In genomic region chr19:6297202-6297601, GRCh38 we compare ENCODE assay signal across 26 cellular contexts. TPM values are rescaled to one million over a fixed set of nuclear protein-coding genes. Genes with fewer than 3 reads are reported as not detected.
"Had no signal": no experiment of that assay in that cellular context is flagged by ENCODE, and none has a peak within 500 bp of the region (broad histone marks: within the 10 kb centered on the region; RNA-seq: fewer than 3 reads in every experiment).

No MANE protein-coding gene starts in this region.

- H3K36me3 Mint-ChIP-seq: stimulated activated memory B cell treated with anti-CD40 and anti-IgM and Interleukin-4, amounts not matched to agents 10 μg/mL and 1 μg/mL and 100 μg/mL, for 72 hours had no signal

- H3K27ac Mint-ChIP-seq: effector memory CD8-positive, alpha-beta T cell; naive thymus-derived CD4-positive, alpha-beta T cell; nephron progenitor cell; stimulated activated memory B cell treated with anti-CD40 and anti-IgM and Interleukin-4, amounts not matched to agents 10 μg/mL and 1 μg/mL and 100 μg/mL, for 72 hours; stimulated activated naive CD8-positive, alpha-beta T cell treated with anti-CD3 and anti-CD28 coated beads, Interleukin-15, Interleukin-2, amounts not matched to agents 100 ng/mL and 50 ng/mL, for 24 hours had no signal

- ATAC-seq: effector memory CD8-positive, alpha-beta T cell; gastroesophageal sphincter; left lobe of liver; naive thymus-derived CD4-positive, alpha-beta T cell; psoas muscle; stimulated activated memory B cell treated with anti-CD40 and anti-IgM and Interleukin-4, amounts not matched to agents 10 μg/mL and 1 μg/mL and 100 μg/mL, for 72 hours; upper lobe of right lung had no signal

- H3K4me3 ChIP-seq: esophagus muscularis mucosa, gastroesophageal sphincter, psoas muscle, right lobe of liver, tibial artery, upper lobe of right lung, vagina had no signal

- H3K4me3 Mint-ChIP-seq: effector memory CD8-positive, alpha-beta T cell; naive thymus-derived CD4-positive, alpha-beta T cell; nephron progenitor cell; stimulated activated memory B cell treated with anti-CD40 and anti-IgM and Interleukin-4, amounts not matched to agents 10 μg/mL and 1 μg/mL and 100 μg/mL, for 72 hours; stimulated activated naive CD8-positive, alpha-beta T cell treated with anti-CD3 and anti-CD28 coated beads, Interleukin-15, Interleukin-2, amounts not matched to agents 100 ng/mL and 50 ng/mL, for 24 hours had no signal

- H3K4me1 ChIP-seq: esophagus muscularis mucosa, gastroesophageal sphincter, parathyroid adenoma, psoas muscle, right lobe of liver, tibial artery, upper lobe of right lung, vagina had no signal

- H2AFZ ChIP-seq: parathyroid adenoma had no signal

- H3K27ac ChIP-seq: epithelial cell of prostate, esophagus muscularis mucosa, gastroesophageal sphincter, parathyroid adenoma, psoas muscle, right lobe of liver, tibial artery, upper lobe of right lung, vagina had no signal

- H3K9ac ChIP-seq: parathyroid adenoma had no signal

- H3K36me3 ChIP-seq: esophagus muscularis mucosa, gastroesophageal sphincter, right lobe of liver, upper lobe of right lung, vagina had no signal

- H3K27me3 Mint-ChIP-seq: effector memory CD8-positive, alpha-beta T cell; stimulated activated naive CD8-positive, alpha-beta T cell treated with anti-CD3 and anti-CD28 coated beads, Interleukin-15, Interleukin-2, amounts not matched to agents 100 ng/mL and 50 ng/mL, for 24 hours had no signal

- H3K27me3 ChIP-seq: gastroesophageal sphincter, right lobe of liver, upper lobe of right lung, vagina had no signal

- H3K4me1 Mint-ChIP-seq: nephron progenitor cell; stimulated activated memory B cell treated with anti-CD40 and anti-IgM and Interleukin-4, amounts not matched to agents 10 μg/mL and 1 μg/mL and 100 μg/mL, for 72 hours had no signal

- H3K79me2 ChIP-seq: parathyroid adenoma had no signal

- DNase-seq: effector memory CD8-positive, alpha-beta T cell; glutamatergic neuron; islet precursor cell; mammary epithelial cell; naive thymus-derived CD4-positive, alpha-beta T cell; nephron progenitor cell; psoas muscle; retina; right lobe of liver; stimulated activated CD4-positive, alpha-beta T cell treated with anti-CD3 and anti-CD28 coated beads, Interleukin-15, amount 100 ng/mL, for 24 hours; stimulated activated CD4-positive, alpha-beta T cell treated with anti-CD3 and anti-CD28 coated beads, Interleukin-1b, Interleukin-23, amount 100 ng/mL, for 48 hours; stimulated activated CD4-positive, alpha-beta T cell treated with anti-CD3 and anti-CD28 coated beads, Interleukin-4, amount 100 ng/mL, for 24 hours; tibial artery; upper lobe of right lung had no signal

RNA-seq across cellular contexts. Expression of gene ACER1, which starts 36.2 kb away (rescaled TPM):
- total RNA-seq: esophagus muscularis mucosa, fibroblast of villous mesenchyme, gastroesophageal sphincter, mammary epithelial cell, mesenteric fat pad, omental fat pad, psoas muscle, temporal lobe, upper lobe of right lung, vagina had no signal
- polyA plus RNA-seq: mammary epithelial cell, psoas muscle had no signal
